Comparison of ENCODE assay signal across 1 cellular context in genomic region chr2:200664770-200665494, GRCh38.
A peak's percentile ranks its signal among the peaks of the same experiment; 100 is the strongest.
TF ChIP-seq lines count a peak whose summit lies in the region.

No MANE protein-coding gene starts in this region.

TF ChIP-seq in K562, 482 proteins besides CTCF, POLR2A, EP300 and RAD21 (continued from another document):
- no peak for TF ChIP-seq PBX2 (CRISPR knock-in tag; IDR thresholded peaks at IDR 0.05; ENCODE audit: low read depth)
- 0 out of 2 replicates have a peak, but pooled peaks have one; percentile 17 for TF ChIP-seq PBX2 (tag; conservative IDR thresholded peaks at IDR 0.05; ENCODE audit: low read depth)
TF ChIP-seq in K562: peak in this region for 1.
